ENCODE assay signal across 27 cellular contexts in genomic region chr11:64064374-64065140, GRCh38. TPM values are rescaled to one million over a fixed set of nuclear protein-coding genes. Genes with fewer than 3 reads are reported as not detected.
"Had no signal": no experiment of that assay in that cellular context is flagged by ENCODE, and none has a peak within 500 bp of the region (broad histone marks: within the 10 kb centered on the region; RNA-seq: fewer than 3 reads in every experiment).

No MANE protein-coding gene starts in this region.

- H3K36me3 Mint-ChIP-seq: activated naive CD8-positive, alpha-beta T cell treated with anti-CD3 and anti-CD28 coated beads for 36 hours had no signal

- H3K4me3 Mint-ChIP-seq: activated naive CD8-positive, alpha-beta T cell treated with anti-CD3 and anti-CD28 coated beads for 36 hours; activated T-cell treated with anti-CD3 and anti-CD28 coated beads, Interleukin-2, amount 50 U/mL, for 4 hours; neural crest cell; T-helper 1 cell treated with Interleukin-12 subunit alpha and Interleukin-12 subunit beta and Interleukin-4 antibody, amounts not matched to agents 30 μg/mL and 1 μg/mL, for 36 hours had no signal

- H3K27ac Mint-ChIP-seq: activated naive CD8-positive, alpha-beta T cell treated with anti-CD3 and anti-CD28 coated beads for 36 hours; activated T-helper 2 cell treated with anti-CD3 and anti-CD28 coated beads, Interferon-gamma antibody, Interleukin-2, Interleukin-4, amounts not matched to agents 10 μg/mL and 5 μg/mL and 100 μg/mL, durations not matched to agents 14 hours and 24 hours and 36 hours; progenitor cell of endocrine pancreas; T-helper 1 cell treated with Interleukin-12 subunit alpha and Interleukin-12 subunit beta and Interleukin-4 antibody, amounts not matched to agents 30 μg/mL and 1 μg/mL, for 36 hours had no signal

- H3K36me3 ChIP-seq: esophagus squamous epithelium, gastroesophageal sphincter, lower lobe of right lung, right atrium auricular region, tibial artery had no signal

- H3K9me3 ChIP-seq: esophagus squamous epithelium, gastroesophageal sphincter, lower lobe of right lung, mucosa of descending colon, right atrium auricular region, tibial artery had no signal

- ATAC-seq: activated T-cell treated with anti-CD3 and anti-CD28 coated beads, Interleukin-2, amount 50 U/mL, for 4 hours; gastroesophageal sphincter; left colon; lower lobe of right lung; mucosa of descending colon; stimulated activated naive CD8-positive, alpha-beta T cell treated with anti-CD3 and anti-CD28 coated beads, Interleukin-15, Interleukin-2, amounts not matched to agents 100 U/mL and 50 U/mL, for 24 hours had no signal

- H3K27ac ChIP-seq: gastroesophageal sphincter, lower lobe of right lung, right atrium auricular region, tibial artery had no signal

- H3K9me3 Mint-ChIP-seq: activated naive CD8-positive, alpha-beta T cell treated with anti-CD3 and anti-CD28 coated beads for 36 hours; activated T-cell treated with anti-CD3 and anti-CD28 coated beads, Interleukin-2, amount 50 U/mL, for 4 hours; activated T-helper 2 cell treated with anti-CD3 and anti-CD28 coated beads, Interferon-gamma antibody, Interleukin-2, Interleukin-4, amounts not matched to agents 10 μg/mL and 5 μg/mL and 100 μg/mL, durations not matched to agents 14 hours and 24 hours and 36 hours; neural crest cell; T-helper 1 cell treated with Interleukin-12 subunit alpha and Interleukin-12 subunit beta and Interleukin-4 antibody, amounts not matched to agents 30 μg/mL and 1 μg/mL, for 36 hours had no signal

- H3K27me3 ChIP-seq: right atrium auricular region had no signal

- FAIRE-seq: endothelial cell of umbilical vein had no signal

- H3K4me3 ChIP-seq: esophagus squamous epithelium, gastroesophageal sphincter, lower lobe of right lung, mucosa of descending colon, right atrium auricular region, tibial artery had no signal

- DNase-seq: activated CD4-positive, alpha-beta T cell treated with anti-CD3 and anti-CD28 coated beads for 4 hours; activated CD4-positive, alpha-beta T cell treated with anti-CD3 and anti-CD28 coated beads, Interleukin-2, amount 50 U/mL, for 48 hours; activated CD4-positive, CD25-positive, alpha-beta regulatory T cell; activated CD8-positive, alpha-beta memory T cell treated with anti-CD3 and anti-CD28 coated beads, Interleukin-2, amount 50 U/mL, for 48 hours; activated naive CD4-positive, alpha-beta T cell treated with Interleukin-2 at 50 U/mL for 16 hours; activated naive CD8-positive, alpha-beta T cell treated with anti-CD3 and anti-CD28 coated beads for 36 hours; activated T-cell treated with anti-CD3 and anti-CD28 coated beads, Interleukin-2, amount 50 U/mL, for 4 hours; effector CD4-positive, alpha-beta T cell; esophagus squamous epithelium; islet precursor cell; lower lobe of right lung; mesendoderm; mucosa of descending colon; stimulated activated CD4-positive, alpha-beta T cell treated with anti-CD3 and anti-CD28 coated beads, Interleukin-12 subunit alpha, Interleukin-12 subunit beta, amount 100 ng/mL, for 4 hours; stimulated activated CD4-positive, alpha-beta T cell treated with anti-CD3 and anti-CD28 coated beads, Interleukin-4, amount 100 ng/mL, for 4 hours; stimulated activated naive CD8-positive, alpha-beta T cell treated with anti-CD3 and anti-CD28 coated beads, Interleukin-15, Interleukin-2, amounts not matched to agents 100 U/mL and 50 U/mL, for 24 hours; T1000; tibial artery had no signal

RNA-seq across cellular contexts. Expression of gene FLRT1, which starts 28.8 kb away (rescaled TPM):
- total RNA-seq: activated CD8-positive, alpha-beta memory T cell treated with anti-CD3 and anti-CD28 coated beads for 36 hours; activated naive CD8-positive, alpha-beta T cell treated with anti-CD3 and anti-CD28 coated beads for 36 hours; activated T-cell treated with anti-CD3 and anti-CD28 coated beads, Interleukin-2, amount 50 U/mL, for 4 hours; activated T-helper 2 cell treated with anti-CD3 and anti-CD28 coated beads, Interferon-gamma antibody, Interleukin-2, Interleukin-4, amounts not matched to agents 10 μg/mL and 5 μg/mL and 100 μg/mL, durations not matched to agents 14 hours and 24 hours and 36 hours; endothelial cell of umbilical vein; lower lobe of right lung had no signal
- polyA plus RNA-seq: endothelial cell of umbilical vein had no signal
